14 cellular contexts compared by ENCODE assay signal in the genomic region with DNA sequence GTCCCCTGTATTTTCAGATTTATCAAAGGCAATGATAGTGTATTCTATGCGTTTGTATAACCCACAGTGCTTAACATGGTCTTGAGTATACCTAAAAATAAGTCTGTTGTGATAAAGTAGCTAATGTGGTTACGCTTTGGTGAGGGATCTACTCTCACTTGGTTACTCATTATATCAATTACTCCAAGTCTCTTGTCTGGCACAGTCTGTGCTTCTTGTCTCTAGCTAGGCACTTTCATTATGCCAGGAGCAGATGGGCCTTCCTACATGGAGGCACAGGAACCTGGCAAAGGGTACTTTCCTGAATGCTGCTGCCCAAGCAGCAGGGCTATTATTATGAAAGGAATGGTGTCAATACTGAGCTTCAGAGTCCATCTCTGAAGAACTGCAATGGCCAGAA.
A peak's percentile ranks its signal among the peaks of the same experiment; 100 is the strongest.
DNase-seq lines count a peak whose midpoint lies in the region; ATAC-seq and FAIRE-seq lines count a peak whose summit lies in the region.
"Had no signal": no experiment of that assay in that cellular context is flagged by ENCODE, and none has a peak within 500 bp of the region (broad histone marks: within the 10 kb centered on the region; RNA-seq: fewer than 3 reads in every experiment).

No MANE protein-coding gene starts in this region.

- peak; percentile 72 for FAIRE-seq in GM18507 (lab: Jason Lieb, UNC)

- ATAC-seq in GM19463 (IDR thresholded peaks at IDR 0.05; ENCODE audit: unreplicated experiment) = peak; percentile 38
- ATAC-seq in HG03457 (IDR thresholded peaks at IDR 0.05; ENCODE audit: unreplicated experiment) = peak; percentile 38
- ATAC-seq: HCT116 had no signal

- DNase-seq in GM18507 (ENCODE audit: extremely low spot score, insufficient read length, low read depth) (peak; percentile 25), kidney glomerular epithelial cell (lab: John Stamatoyannopoulos, UW) (peak; percentile 24), SKM-1 (lab: John Stamatoyannopoulos, UW; ENCODE audit: unreplicated experiment) (no peak), NCI-H187 (lab: John Stamatoyannopoulos, UW) (no peak)
- no peak for DNase-seq in effector CD4-positive, alpha-beta T cell
- DNase-seq: activated CD4-positive, alpha-beta T cell treated with anti-CD3 and anti-CD28 coated beads for 4 hours; activated naive CD8-positive, alpha-beta T cell treated with anti-CD3 and anti-CD28 coated beads, Interleukin-2, amount 10 ng/mL, durations not matched to agents 7 days and 5 days; dermis blood vessel endothelial cell; NCI-H1092; NCI-H774; stimulated activated CD8-positive, alpha-beta memory T cell treated with anti-CD3 and anti-CD28 coated beads, Interleukin-4, amount 100 ng/mL, for 48 hours had no signal

Comparison
In these comparisons a context has a peak if more than half of its experiments do, and no peak if none do; other contexts are left out.
1. DNase-seq: peak in GM18507 (single experiment) and kidney glomerular epithelial cell (single experiment); none in effector CD4-positive, alpha-beta T cell (single experiment), SKM-1 (single experiment) and NCI-H187 (0 of 2).